21 cellular contexts compared by ENCODE assay signal in genomic region chr2:167381349-167381748, GRCh38.
"Had no signal": no experiment of that assay in that cellular context is flagged by ENCODE, and none has a peak within 500 bp of the region (broad histone marks: within the 10 kb centered on the region; RNA-seq: fewer than 3 reads in every experiment).

No MANE protein-coding gene starts in this region.

- H3K36me3 ChIP-seq: Peyer's patch, SJSA1 had no signal

- FAIRE-seq: bronchial epithelial cell had no signal

- DNase-seq: activated B cell treated with CpG ODN at 0.5 μM for 24 hours; activated CD4-positive, alpha-beta T cell treated with anti-CD3 and anti-CD28 coated beads for 1 hour; activated CD4-positive, alpha-beta T cell treated with anti-CD3 and anti-CD28 coated beads, Interleukin-2, amount 10 ng/mL, durations not matched to agents 24 days and 14 days; activated CD4-positive, alpha-beta T cell treated with anti-CD3 and anti-CD28 coated beads, Interleukin-2, amount 50 U/mL, for 48 hours; activated CD8-positive, alpha-beta memory T cell treated with anti-CD3 and anti-CD28 coated beads, Interleukin-2, amount 10 ng/mL, durations not matched to agents 7 days and 5 days; activated effector memory CD4-positive, alpha-beta T cell treated with Interleukin-2 at 50 U/mL for 16 hours; activated naive CD4-positive, alpha-beta T cell; activated T-cell treated with anti-CD3 and anti-CD28 coated beads, Interleukin-2, amount 50 U/mL, for 24 hours; aorta; body of pancreas; central memory CD4-positive, alpha-beta T cell; MM.1S; NCI-H1930; NCI-H2171; NCI-H345; NCI-H510A treated with DMSO at 0.1 percent for 48 hours; NCI-H69; Peyer's patch; SHP77 had no signal

- H3K9me3 ChIP-seq: body of pancreas, Peyer's patch, SJSA1 had no signal

- H3K27ac ChIP-seq: body of pancreas, Peyer's patch, SJSA1 had no signal

- H3K27me3 ChIP-seq: body of pancreas, Peyer's patch, SJSA1 had no signal

- H3K4me3 ChIP-seq: body of pancreas, Peyer's patch, SJSA1 had no signal

- H3K4me1 ChIP-seq: body of pancreas, Peyer's patch, SJSA1 had no signal
